ENCODE assay signal across 13 cellular contexts in genomic region chr7:112213735-112214134, GRCh38. TPM values are rescaled to one million over a fixed set of nuclear protein-coding genes. Genes with fewer than 3 reads are reported as not detected.
DNase-seq lines count a peak whose midpoint lies in the region; ATAC-seq, FAIRE-seq and TF ChIP-seq lines count a peak whose summit lies in the region.
"Had no signal": no experiment of that assay in that cellular context is flagged by ENCODE, and none has a peak within 500 bp of the region (broad histone marks: within the 10 kb centered on the region; RNA-seq: fewer than 3 reads in every experiment).

No MANE protein-coding gene starts in this region.

- TF ChIP-seq EP300 in GM12878 (IDR thresholded peaks at IDR 0.05; ENCODE audit: borderline replicate concordance in 1 of 2, control insufficient read depth in 1 of 2, low read depth in 2 of 2, low read length in 2 of 2): no peak

- FAIRE-seq in H54 (lab: Jason Lieb, UNC): peak; percentile 45
- no peak for FAIRE-seq in GM12878 (lab: Jason Lieb, UNC)

- no peak overlapping the region for H3K4me2 ChIP-seq in GM12878 (ENCODE audit: control insufficient read depth, insufficient read depth)
- H3K4me2 ChIP-seq: BLaER1 treated with 17β-estradiol and CSF1 and Interleukin-3, amounts not matched to agents 10 nM and 100 nM had no signal

- intact Hi-C loops in cardiac septum (cut with DNase I) (no loop called here), GM12878 (cut with micrococcal nuclease; ENCODE audit: unreplicated experiment) (no loop called here)

- H3K4me1 ChIP-seq in cardiac muscle cell (ENCODE audit: low read depth) (peaks cover 35% of the 10 kb centered on the region), GM12878 (ENCODE audit: control insufficient read depth, insufficient read depth, low read length) (no peaks in the 10 kb centered on the region)

- no peak for TF ChIP-seq CTCF in cardiac muscle cell (IDR thresholded peaks at IDR 0.05; ENCODE audit: low read depth, low read length)
- TF ChIP-seq CTCF in GM12878 (IDR thresholded peaks at IDR 0.05 in 2 of 3, conservative IDR thresholded peaks at IDR 0.05 in 1 of 3; ENCODE audit: control insufficient read depth in 2 of 3, extremely low read depth in 1 of 3, insufficient read depth in 1 of 3, low read depth in 3 of 3, low read length in 3 of 3): no peak

- POLR2A ChIA-PET in GM12878 (lab: Charles Lee): no interaction called here

- H3K9ac ChIP-seq in GM12878 (ENCODE audit: control insufficient read depth, insufficient read depth, low read length): no peak overlapping the region
- H3K9ac ChIP-seq: BLaER1 treated with 17β-estradiol and CSF1 and Interleukin-3, amounts not matched to agents 10 nM and 100 nM had no signal

- peaks cover 1% of the 10 kb centered on the region for H3K79me2 ChIP-seq in GM12878 (ENCODE audit: control insufficient read depth, insufficient read depth, low read length)

- H3K9me3 ChIP-seq in cardiac muscle cell (ENCODE audit: low read depth) (no peaks in the 10 kb centered on the region), GM12878 (replicated peaks; ENCODE audit: control insufficient read depth, insufficient read depth, low read length) (no peaks in the 10 kb centered on the region)

- no peaks in the 10 kb centered on the region for H3K36me3 ChIP-seq in cardiac muscle cell
- no peaks in the 10 kb centered on the region for H3K36me3 ChIP-seq in GM12878 (ENCODE audit: control insufficient read depth in 2 of 2, insufficient read depth in 2 of 2, low read length in 1 of 2)

- WGBS in GM12878 (ENCODE audit: insufficient coverage, insufficient replicate concordance, low lambda C conversion rate, missing lambda C conversion rate): 60% methylated on average over 1 of the region's 1 CpG

- CTCF ChIA-PET in GM12878 (lab: Yijun Ruan, JAX): no interaction called here

- ATAC-seq in activated CD4-positive, CD25-positive, alpha-beta regulatory T cell treated with anti-CD3 and anti-CD28 coated beads, Interleukin-2, amount 50 U/mL, for 24 hours: peak; percentile 59 to 76
- peak; percentile 29 for ATAC-seq in GM12878

- SMC1A ChIA-PET in GM12878 (lab: Charles Lee; ENCODE audit: uncharacterized antibody, unreplicated experiment): interaction anchor here (0.8 kb wide), 1 partner anchor 132 kb away, joined by 3 read pairs; no protein-coding TSS in a partner anchor

- in situ Hi-C loops in GM12878 (cut with MboI): no loop called here

- no peak for TF ChIP-seq RAD21 in GM12878 (IDR thresholded peaks at IDR 0.05; ENCODE audit: insufficient read depth, low read depth, low read length)

- no peaks in the 10 kb centered on the region for H4K20me1 ChIP-seq in GM12878 (ENCODE audit: control insufficient read depth, insufficient read depth)

- H3K27me3 ChIP-seq in cardiac muscle cell (no peaks in the 10 kb centered on the region), GM12878 (replicated peaks in 1 of 2; ENCODE audit: control insufficient read depth in 2 of 2, insufficient read depth in 2 of 2, low read length in 1 of 2) (no peaks in the 10 kb centered on the region)
- H3K27me3 ChIP-seq: BLaER1 treated with 17β-estradiol and CSF1 and Interleukin-3, amounts not matched to agents 10 nM and 100 nM had no signal

- no peak overlapping the region for H3K4me3 ChIP-seq in cardiac muscle cell
- H3K4me3 ChIP-seq in GM12878: no peak overlapping the region
- H3K4me3 ChIP-seq: BLaER1 treated with 17β-estradiol and CSF1 and Interleukin-3, amounts not matched to agents 10 nM and 100 nM had no signal

- no TSS peak for BruUV-seq in GM12878 (replicated peaks; lab: Mats Ljungman, UMichigan)

- no peak overlapping the region for H2AFZ ChIP-seq in GM12878 (ENCODE audit: control insufficient read depth, low read depth, low read length)

- H3K27ac ChIP-seq in cardiac muscle cell (peak overlapping the region; percentile 52), GM12878 (ENCODE audit: control insufficient read depth, insufficient read depth) (no peak overlapping the region)
- H3K27ac ChIP-seq: BLaER1 treated with 17β-estradiol and CSF1 and Interleukin-3, amounts not matched to agents 10 nM and 100 nM had no signal

- TF ChIP-seq POLR2A in H54 (IDR thresholded peaks at IDR 0.05; ENCODE audit: low read depth, low read length) (no peak), GM12878 (IDR thresholded peaks at IDR 0.05; ENCODE audit: low read depth, low read length) (no peak)

- DNase-seq in activated CD4-positive, CD25-positive, alpha-beta regulatory T cell treated with anti-CD3 and anti-CD28 coated beads, Interleukin-2, amount 50 U/mL, for 72 hours: no peak
- DNase-seq in cardiac muscle cell (ENCODE audit: low read depth in 1 of 2, low spot score in 1 of 2) (no peak), cardiac septum (ENCODE audit: low spot score) (no peak), H54 (ENCODE audit: insufficient read length, low spot score) (no peak), GM12878 (ENCODE audit: low read depth, low spot score) (no peak), H4 (ENCODE audit: low spot score) (no peak)
- DNase-seq: ACHN; CD4-positive, CD25-positive, alpha-beta regulatory T cell; DMS53; GF-D8; H7 had no signal

- RAD21 ChIA-PET in GM12878 (lab: Charles Lee; ENCODE audit: unreplicated experiment): no interaction called here

TF ChIP-seq in GM12878, 131 proteins besides CTCF, POLR2A, EP300 and RAD21:
- TF ChIP-seq NR2C1 (IDR thresholded peaks at IDR 0.05) (no peak), GABPA (IDR thresholded peaks at IDR 0.05; ENCODE audit: low read depth) (no peak), USF2 (IDR thresholded peaks at IDR 0.05; ENCODE audit: borderline replicate concordance, low read depth, low read length) (no peak), CREB1 (IDR thresholded peaks at IDR 0.05; ENCODE audit: low read depth) (no peak), MYC (IDR thresholded peaks at IDR 0.05; ENCODE audit: insufficient read depth, insufficient read length, insufficient replicate concordance, low read length, severe bottlenecking) (no peak), SRF (IDR thresholded peaks at IDR 0.05; ENCODE audit: low read depth in 2 of 2, low read length in 2 of 2) (no peak), CHD2 (IDR thresholded peaks at IDR 0.05; ENCODE audit: borderline replicate concordance, low read depth, low read length) (no peak), SIN3A (IDR thresholded peaks at IDR 0.05; ENCODE audit: low read depth, low read length) (no peak), ZNF217 (IDR thresholded peaks at IDR 0.05) (no peak)

RNA-seq across cellular contexts. Expression of gene ZNF277, which starts 7.2 kb away (rescaled TPM):
- total RNA-seq in cardiac muscle cell (15.6 and 22.6 TPM in 2 replicates), cardiac septum (16.3 TPM), GM12878 (2014; rRNA removed) (19.8 and 30.8 TPM in 2 replicates), GM12878 (2014; rRNA removed; fragmentation: Illumina TruSeq; extraction: Trizol) (33.9 and 37.7 TPM in 2 replicates), GM12878 (2021) (20.5 and 24.2 TPM in 2 replicates)
- polyA plus RNA-seq in cardiac muscle cell (9.8 and 13.0 TPM in 2 replicates), GM12878 (2011; rRNA removed) (28.7 and 44.7 TPM in 2 replicates), GM12878 (2014; fragmentation: Illumina TruSeq; extraction: Trizol) (27.5 and 34.3 TPM in 2 replicates), GM12878 (2014; fragmentation: Nextera tagmentation; extraction: Ambion mirVana) (10 to 100 TPM; 23.5 to 28.7 TPM), GM12878 (2014; rRNA removed) (14.9 and 18.8 TPM in 2 replicates), GM12878 (2016; fragmentation: Nextera tagmentation; extraction: Ambion mirVana) (10 to 100 TPM; 10.6 to 13.1 TPM)
- 38.4 and 42.2 TPM in 2 replicates for total RNA-seq in GM12878 (2013; cell fraction: nucleolus; rRNA removed)
- 18.6 TPM for polyA plus RNA-seq in GM12878 (2011; ENCODE audit: low read depth)
- 9.6 and 10.4 TPM in 2 replicates for polyA plus RNA-seq in GM12878 (2011; cell fraction: cytosol; rRNA removed)
- polyA plus RNA-seq in GM12878 (2011; cell fraction: nucleus; rRNA removed): 8.3 and 9.4 TPM in 2 replicates
- polyA plus RNA-seq in GM12878 (2012): 25.2 and 38.2 TPM in 2 replicates
- 18.6 and 22.6 TPM in 2 replicates for polyA minus RNA-seq in GM12878 (2011; rRNA and poly(A)+ RNA removed)
- 15.5 and 20.6 TPM in 2 replicates for polyA minus RNA-seq in GM12878 (2011; cell fraction: cytosol; rRNA and poly(A)+ RNA removed)
- polyA minus RNA-seq in GM12878 (2011; cell fraction: nucleus; rRNA and poly(A)+ RNA removed): 14.1 and 20.5 TPM in 2 replicates
- total RNA-seq in H4 (2014; rRNA removed; shearing (Covaris generic)): 23.2 and 33.9 TPM in 2 replicates

RNA-seq across cellular contexts. Expression of gene DOCK4, which starts 7.5 kb away (rescaled TPM):
- total RNA-seq in cardiac muscle cell (10.6 and 11.4 TPM in 2 replicates), cardiac septum (18.5 TPM), GM12878 (2014; rRNA removed) (0.71 and 0.73 TPM in 2 replicates), GM12878 (2014; rRNA removed; fragmentation: Illumina TruSeq; extraction: Trizol) (0.18 and 0.54 TPM in 2 replicates), GM12878 (2021) (0.46 and 0.48 TPM in 2 replicates)
- polyA plus RNA-seq in cardiac muscle cell (5.3 and 7.2 TPM in 2 replicates), GM12878 (2011; rRNA removed) (0.65 and 1.1 TPM in 2 replicates), GM12878 (2014; fragmentation: Illumina TruSeq; extraction: Trizol) (0.19 and 0.29 TPM in 2 replicates), GM12878 (2014; fragmentation: Nextera tagmentation; extraction: Ambion mirVana) (under 1 TPM; 0.03 to 0.05 TPM), GM12878 (2014; rRNA removed) (0.10 and 0.18 TPM in 2 replicates), GM12878 (2016; fragmentation: Nextera tagmentation; extraction: Ambion mirVana) (under 1 TPM; 0.08 to 0.59 TPM)
- 11.2 and 14.8 TPM in 2 replicates for total RNA-seq in GM12878 (2013; cell fraction: nucleolus; rRNA removed)
- polyA plus RNA-seq in GM12878 (2011; ENCODE audit: low read depth): 0.35 TPM
- polyA plus RNA-seq in GM12878 (2011; cell fraction: cytosol; rRNA removed): 0.33 and 0.39 TPM in 2 replicates
- 0.97 and 2.4 TPM in 2 replicates for polyA plus RNA-seq in GM12878 (2011; cell fraction: nucleus; rRNA removed)
- 0.08 and 0.35 TPM in 2 replicates for polyA plus RNA-seq in GM12878 (2012)
- 1.2 and 5.5 TPM in 2 replicates for polyA minus RNA-seq in GM12878 (2011; rRNA and poly(A)+ RNA removed)
- polyA minus RNA-seq in GM12878 (2011; cell fraction: cytosol; rRNA and poly(A)+ RNA removed): 0.27 and 1.2 TPM in 2 replicates
- polyA minus RNA-seq in GM12878 (2011; cell fraction: nucleus; rRNA and poly(A)+ RNA removed): 3.0 and 4.1 TPM in 2 replicates
- 3.4 and 5.5 TPM in 2 replicates for total RNA-seq in H4 (2014; rRNA removed; shearing (Covaris generic))
- polyA plus RNA-seq: CD4-positive, CD25-positive, alpha-beta regulatory T cell had no signal
